ENCODE assay signal across 8 cellular contexts in genomic region chr11:119056397-119056999, GRCh38. TPM values are rescaled to one million over a fixed set of nuclear protein-coding genes. Genes with fewer than 3 reads are reported as not detected.
DNase-seq lines count a peak whose midpoint lies in the region; ATAC-seq and TF ChIP-seq lines count a peak whose summit lies in the region.

No MANE protein-coding gene starts in this region.

- H3K9me3 ChIP-seq in endocrine pancreas (ENCODE audit: control insufficient read depth, low read length): no peaks in the 10 kb centered on the region
- H3K9me3 ChIP-seq in muscle layer of duodenum (ENCODE audit: control insufficient read depth in 1 of 2, low read length in 2 of 2): no peaks in the 10 kb centered on the region
- no peaks in the 10 kb centered on the region for H3K9me3 ChIP-seq in thoracic aorta

- ATAC-seq in GM21381 (IDR thresholded peaks at IDR 0.05; ENCODE audit: unreplicated experiment) (peak; percentile 10), thoracic aorta (ENCODE audit: insufficient number of reproducible peaks, low FRiP score, low read depth) (peak; percentile 42), GM18858 (IDR thresholded peaks at IDR 0.05; ENCODE audit: unreplicated experiment) (no peak)

- peak overlapping the region; percentile 87 for H3K27ac ChIP-seq in C4-2B
- H3K27ac ChIP-seq in muscle layer of duodenum (ENCODE audit: low read length): peak overlapping the region; percentile 56
- H3K27ac ChIP-seq in thoracic aorta: peak overlapping the region; percentile 74 to 79

- H3K36me3 ChIP-seq in endocrine pancreas (ENCODE audit: control insufficient read depth, insufficient read depth, low read length) (peaks cover 5% of the 10 kb centered on the region), muscle layer of duodenum (ENCODE audit: control insufficient read depth in 1 of 2, insufficient read depth in 2 of 2, low read length in 2 of 2) (peaks cover 28 to 31% of the 10 kb centered on the region in 2 donors), thoracic aorta (peaks cover 19% of the 10 kb centered on the region)

- peak overlapping the region; percentile 91 for H3K27ac Mint-ChIP-seq in activated CD4-positive, alpha-beta memory T cell treated with anti-CD3 and anti-CD28 coated beads, Interleukin-2, amount 10 ng/mL, durations not matched to agents 7 days and 5 days

- H3K4me1 Mint-ChIP-seq in activated CD4-positive, alpha-beta memory T cell treated with anti-CD3 and anti-CD28 coated beads, Interleukin-2, amount 10 ng/mL, durations not matched to agents 7 days and 5 days: peaks cover 56% of the 10 kb centered on the region

- H3K4me3 Mint-ChIP-seq in activated CD4-positive, alpha-beta memory T cell treated with anti-CD3 and anti-CD28 coated beads, Interleukin-2, amount 10 ng/mL, durations not matched to agents 7 days and 5 days: peak overlapping the region; percentile 95

- peak overlapping the region; percentile 87 for H3K4me3 ChIP-seq in Jurkat, Clone E6-1 (ENCODE audit: low read length)
- peak overlapping the region; percentile 56 for H3K4me3 ChIP-seq in endocrine pancreas (ENCODE audit: control insufficient read depth, insufficient read depth, low read length)
- H3K4me3 ChIP-seq in muscle layer of duodenum (ENCODE audit: low read depth in 1 of 2, low read length in 2 of 2): peak overlapping the region; percentile 78 to 90
- H3K4me3 ChIP-seq in thoracic aorta: peak overlapping the region; percentile 81

- H3K9ac ChIP-seq in endocrine pancreas (ENCODE audit: control insufficient read depth, insufficient read depth, low read length): peak overlapping the region; percentile 95

- H3K4me1 ChIP-seq in endocrine pancreas (ENCODE audit: control insufficient read depth, insufficient read depth, low read length) (no peaks in the 10 kb centered on the region), muscle layer of duodenum (ENCODE audit: control insufficient read depth in 1 of 2, insufficient read depth in 2 of 2, low read length in 2 of 2) (peaks cover 8 to 25% of the 10 kb centered on the region in 2 donors), thoracic aorta (ENCODE audit: control insufficient read depth in 1 of 2, low read depth in 2 of 2) (peaks cover 16 to 23% of the 10 kb centered on the region in 2 donors)

- TF ChIP-seq CTCF in C4-2B (conservative IDR thresholded peaks at IDR 0.05) (no peak), thoracic aorta (IDR thresholded peaks at IDR 0.05) (no peak)

- H3K36me3 Mint-ChIP-seq in activated CD4-positive, alpha-beta memory T cell treated with anti-CD3 and anti-CD28 coated beads, Interleukin-2, amount 10 ng/mL, durations not matched to agents 7 days and 5 days (ENCODE audit: low read depth): peaks cover 46% of the 10 kb centered on the region

- POLR2A ChIA-PET in activated CD4-positive, alpha-beta memory T cell treated with anti-CD3 and anti-CD28 coated beads, Interleukin-2, amount 10 ng/mL, durations not matched to agents 7 days and 5 days (lab: Charles Lee): interaction anchor here (0.8 to 5.8 kb wide), 31 partner anchors 9 to 268 kb away, joined by 3 to 82 read pairs (median 5); partner anchors contain the start of genes C2CD2L, CENATAC, DDX6 and DPAGT1

- H3K27me3 ChIP-seq in endocrine pancreas (ENCODE audit: control insufficient read depth, insufficient read depth, low read length): no peaks in the 10 kb centered on the region
- H3K27me3 ChIP-seq in muscle layer of duodenum (ENCODE audit: low read depth, low read length): no peaks in the 10 kb centered on the region
- H3K27me3 ChIP-seq in thoracic aorta (replicated peaks; ENCODE audit: insufficient read depth): no peaks in the 10 kb centered on the region

- DNase-seq in Jurkat, Clone E6-1 (ENCODE audit: low read depth, low spot score): peak; percentile 15
- peak; percentile 52 for DNase-seq in activated CD4-positive, alpha-beta memory T cell treated with anti-CD3 and anti-CD28 coated beads, Interleukin-2, amount 10 ng/mL, durations not matched to agents 7 days and 5 days
- no peak for DNase-seq in thoracic aorta (ENCODE audit: low spot score)

- CTCF ChIA-PET in activated CD4-positive, alpha-beta memory T cell treated with anti-CD3 and anti-CD28 coated beads, Interleukin-2, amount 10 ng/mL, durations not matched to agents 7 days and 5 days (lab: Charles Lee): interaction anchor here (0.6 to 3.1 kb wide), 22 partner anchors 9 to 265 kb away, joined by 3 to 21 read pairs (median 4); partner anchors contain the start of genes C2CD2L, DPAGT1, HMBS and RPS25

- H3K9me3 Mint-ChIP-seq in activated CD4-positive, alpha-beta memory T cell treated with anti-CD3 and anti-CD28 coated beads, Interleukin-2, amount 10 ng/mL, durations not matched to agents 7 days and 5 days: no peaks in the 10 kb centered on the region

- no peaks in the 10 kb centered on the region for H3K27me3 Mint-ChIP-seq in activated CD4-positive, alpha-beta memory T cell treated with anti-CD3 and anti-CD28 coated beads, Interleukin-2, amount 10 ng/mL, durations not matched to agents 7 days and 5 days

RNA-seq across cellular contexts. Expression of gene HYOU1, which starts 0.5 kb away (rescaled TPM):
- 84.2 TPM for polyA plus RNA-seq in Jurkat, Clone E6-1 (2012; ENCODE audit: insufficient read depth, insufficient read length)
- 100 to 1,000 TPM; 123 to 125 TPM for total RNA-seq in activated CD4-positive, alpha-beta memory T cell treated with anti-CD3 and anti-CD28 coated beads, Interleukin-2, amount 10 ng/mL, durations not matched to agents 7 days and 5 days
- total RNA-seq in thoracic aorta: 100 to 1,000 TPM in 1 of 2 donors, 10 to 100 TPM in 1; 94.1 to 140 TPM

RNA-seq across cellular contexts. Expression of gene VPS11, which starts 11.1 kb away (rescaled TPM):
- polyA plus RNA-seq in Jurkat, Clone E6-1 (2012; ENCODE audit: insufficient read depth, insufficient read length): 38.9 TPM
- total RNA-seq in activated CD4-positive, alpha-beta memory T cell treated with anti-CD3 and anti-CD28 coated beads, Interleukin-2, amount 10 ng/mL, durations not matched to agents 7 days and 5 days: 10 to 100 TPM; 30.6 to 36.1 TPM
- total RNA-seq in thoracic aorta: 10 to 100 TPM; 32.0 to 35.3 TPM

RNA-seq across cellular contexts. Expression of gene SLC37A4, which starts 25.8 kb away (rescaled TPM):
- 0.69 TPM for polyA plus RNA-seq in Jurkat, Clone E6-1 (2012; ENCODE audit: insufficient read depth, insufficient read length)
- total RNA-seq in activated CD4-positive, alpha-beta memory T cell treated with anti-CD3 and anti-CD28 coated beads, Interleukin-2, amount 10 ng/mL, durations not matched to agents 7 days and 5 days: 10 to 100 TPM; 31.6 to 33.9 TPM
- 10 to 100 TPM; 12.5 to 15.0 TPM for total RNA-seq in thoracic aorta

RNA-seq across cellular contexts. Expression of gene HMBS, which starts 28.2 kb away (rescaled TPM):
- 106 TPM for polyA plus RNA-seq in Jurkat, Clone E6-1 (2012; ENCODE audit: insufficient read depth, insufficient read length)
- total RNA-seq in activated CD4-positive, alpha-beta memory T cell treated with anti-CD3 and anti-CD28 coated beads, Interleukin-2, amount 10 ng/mL, durations not matched to agents 7 days and 5 days: 10 to 100 TPM; 17.3 to 18.8 TPM
- total RNA-seq in thoracic aorta: 10 to 100 TPM in 1 of 2 donors, 1 to 10 TPM in 1; 5.7 to 27.2 TPM

RNA-seq across cellular contexts. Expression of gene TRAPPC4, which starts 37.9 kb away (rescaled TPM):
- polyA plus RNA-seq in Jurkat, Clone E6-1 (2012; ENCODE audit: insufficient read depth, insufficient read length): 120 TPM
- total RNA-seq in activated CD4-positive, alpha-beta memory T cell treated with anti-CD3 and anti-CD28 coated beads, Interleukin-2, amount 10 ng/mL, durations not matched to agents 7 days and 5 days: 10 to 100 TPM; 67.0 to 71.1 TPM
- total RNA-seq in thoracic aorta: 10 to 100 TPM; 58.2 to 63.0 TPM
